In the genomic region with DNA sequence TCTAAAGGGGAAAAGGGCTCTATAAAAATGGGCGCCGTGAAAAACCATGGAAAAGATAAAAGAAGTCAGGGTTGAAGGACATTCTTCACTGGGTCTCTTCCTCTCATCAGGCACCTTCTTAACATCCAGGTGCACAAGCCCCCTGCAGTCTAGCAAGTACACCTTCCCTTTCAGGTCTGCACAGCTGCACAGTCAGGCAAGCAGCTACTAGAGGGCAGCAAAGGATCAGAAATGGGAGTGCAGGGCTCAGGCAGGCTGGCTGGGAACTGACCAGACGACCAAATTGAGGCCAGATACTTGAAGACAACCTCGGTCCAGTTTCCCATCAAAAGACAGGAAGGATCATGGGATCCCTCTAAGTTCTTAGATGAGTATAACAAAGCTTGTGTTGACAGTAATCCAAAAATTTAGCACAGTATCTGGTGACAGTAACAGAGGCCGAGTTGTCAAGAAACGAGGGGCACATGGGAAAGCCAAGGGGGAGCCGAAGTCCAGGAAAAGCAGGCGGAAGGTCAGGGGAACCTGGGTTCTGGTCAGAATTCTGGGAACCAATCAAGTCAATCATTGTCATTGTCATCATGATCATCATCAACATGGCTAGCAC, we compare ENCODE assay signal across 9 cellular contexts. TPM values are rescaled to one million over a fixed set of nuclear protein-coding genes. Genes with fewer than 3 reads are reported as not detected.
A peak's percentile ranks its signal among the peaks of the same experiment; 100 is the strongest.
DNase-seq lines count a peak whose midpoint lies in the region; ATAC-seq and TF ChIP-seq lines count a peak whose summit lies in the region.
"Had no signal": no experiment of that assay in that cellular context is flagged by ENCODE, and none has a peak within 500 bp of the region (broad histone marks: within the 10 kb centered on the region; RNA-seq: fewer than 3 reads in every experiment).

No MANE protein-coding gene starts in this region.

- peak; percentile 47 for TF ChIP-seq CTCF in AG09309 (IDR thresholded peaks at IDR 0.05; ENCODE audit: control insufficient read depth, insufficient read depth, low read depth, low read length, missing control alignments)

- DNase-seq in AG09309 (ENCODE audit: low read depth) (no peak), NCI-H460 (ENCODE audit: extremely low read depth, low read depth) (peak; percentile 41), Right ventricle myocardium superior (no peak), renal cortical epithelial cell (ENCODE audit: low read depth) (peak; percentile 64)
- DNase-seq in activated CD8-positive, alpha-beta memory T cell treated with anti-CD3 and anti-CD28 coated beads, Interleukin-2, amount 50 U/mL, for 4 hours: peak; percentile 28

- ATAC-seq in GM18498 (IDR thresholded peaks at IDR 0.05; ENCODE audit: unreplicated experiment): peak; percentile 93
- peak; percentile 60 for ATAC-seq in HG03103 (IDR thresholded peaks at IDR 0.05; ENCODE audit: low read depth, unreplicated experiment)
- peak; percentile 86 for ATAC-seq in Right ventricle myocardium superior (ENCODE audit: poor library complexity)
- no peak for ATAC-seq in HG03571 (IDR thresholded peaks at IDR 0.05; ENCODE audit: unreplicated experiment)

- H3K4me3 ChIP-seq in AG09309 (ENCODE audit: control insufficient read depth, low read depth, low read length): no peak overlapping the region
- H3K4me3 ChIP-seq: HAP-1 had no signal

- intact Hi-C loops in Right ventricle myocardium superior (cut with DNase I): loop anchor here (2.0 kb wide), 1 partner anchor 172 kb away; no protein-coding TSS in a partner anchor

RNA-seq across cellular contexts. Expression of gene GRIP1, which starts 10.1 kb away (rescaled TPM):
- total RNA-seq in NCI-H460 (2014; rRNA removed; shearing (Covaris generic)): 1.1 and 2.3 TPM in 2 replicates
- 1.1 and 2.0 TPM in 2 replicates for polyA plus RNA-seq in NCI-H460 (2014; cell fraction: nucleus; rRNA removed)
- total RNA-seq in Right ventricle myocardium superior: 4.1 TPM
- total RNA-seq in renal cortical epithelial cell: 6.4 and 32.4 TPM in 2 replicates

Comparison
In these comparisons a context has a peak if more than half of its experiments do, and no peak if none do; other contexts are left out.
1. DNase-seq: peak in NCI-H460 (single experiment), activated CD8-positive, alpha-beta memory T cell treated with anti-CD3 and anti-CD28 coated beads, Interleukin-2, amount 50 U/mL, for 4 hours (single experiment) and renal cortical epithelial cell (single experiment); none in AG09309 (single experiment) and Right ventricle myocardium superior (single experiment).